In the genomic region with DNA sequence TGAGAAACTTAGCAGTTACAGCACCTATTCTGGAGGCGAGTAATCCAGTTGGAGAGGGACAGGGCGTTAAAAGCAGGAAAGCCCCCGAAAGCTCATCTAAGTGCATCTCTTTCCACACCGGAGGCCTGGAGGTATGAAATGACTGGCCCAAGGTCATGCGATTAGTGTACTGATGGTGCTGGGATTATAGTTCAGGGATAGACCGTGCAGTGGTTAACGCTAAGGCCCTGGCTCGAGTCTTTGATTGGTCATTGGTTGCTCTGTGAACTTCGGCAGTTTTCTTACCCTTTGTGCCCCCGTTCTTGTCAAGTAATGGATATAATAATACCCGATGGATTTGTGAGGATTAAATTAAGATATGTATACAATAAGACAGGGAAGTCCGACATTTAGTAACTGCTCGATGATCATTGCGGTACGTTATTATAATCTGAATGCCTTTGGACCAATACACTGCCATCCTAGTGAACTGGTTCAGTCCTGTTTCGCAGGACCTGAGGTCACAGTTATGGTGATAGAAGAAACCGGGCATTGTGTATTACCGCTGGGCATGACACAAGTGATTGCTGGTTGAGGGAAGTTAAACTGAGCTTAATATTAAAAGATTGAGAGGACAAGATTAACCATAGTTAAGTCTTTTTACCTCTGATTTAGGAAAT, we compare ENCODE assay signal across 8 cellular contexts. TPM values are rescaled to one million over a fixed set of nuclear protein-coding genes. Genes with fewer than 3 reads are reported as not detected.
DNase-seq lines count a peak whose midpoint lies in the region; ATAC-seq and TF ChIP-seq lines count a peak whose summit lies in the region.

No MANE protein-coding gene starts in this region.

- H3K9me3 ChIP-seq in HUES6 (ENCODE audit: control insufficient read depth, insufficient read depth, low read depth, low read length): no peaks in the 10 kb centered on the region

- H3K36me3 Mint-ChIP-seq in WTC11: peaks cover 33% of the 10 kb centered on the region
- H3K36me3 Mint-ChIP-seq in nephron (ENCODE audit: low read depth): peaks cover 32% of the 10 kb centered on the region

- CTCF ChIA-PET in WTC11 (lab: Charles Lee): interaction anchor here (0.5 to 0.8 kb wide), 2 partner anchors 32 to 43 kb away, joined by 4 to 5 read pairs; no protein-coding TSS in a partner anchor

- peaks cover 38% of the 10 kb centered on the region for H3K4me1 Mint-ChIP-seq in WTC11
- peaks cover 44% of the 10 kb centered on the region for H3K4me1 Mint-ChIP-seq in nephron

- peak overlapping the region; percentile 94 for H3K9ac ChIP-seq in HUES6 (ENCODE audit: low read length)

- DNase-seq in NCI-H1417 (lab: John Stamatoyannopoulos, UW): peak in 2 of 3 experiments; percentile 31 to 41
- DNase-seq in NCI-H1417 treated with DMSO at 0.1 percent for 48 hours (lab: John Stamatoyannopoulos, UW): no peak
- DNase-seq in WTC11 (ENCODE audit: low spot score): no peak
- no peak for DNase-seq in epithelial cell of proximal tubule (ENCODE audit: low read depth)
- no peak for DNase-seq in NCI-H1694 treated with DMSO at 0.1 percent for 48 hours (lab: John Stamatoyannopoulos, UW)
- DNase-seq in 8988T: no peak

- H3K9me3 Mint-ChIP-seq in WTC11 (no peaks in the 10 kb centered on the region), nephron (no peaks in the 10 kb centered on the region)

- H3K4me3 Mint-ChIP-seq in WTC11 (peak overlapping the region; percentile 97), nephron (peak overlapping the region; percentile 100)

- H3K27ac Mint-ChIP-seq in WTC11: peak overlapping the region; percentile 72
- peak overlapping the region; percentile 98 to 99 (median 99) for H3K27ac Mint-ChIP-seq in nephron

- H3K36me3 ChIP-seq in HUES6 (ENCODE audit: control insufficient read depth, insufficient read depth, low read length): peaks cover 34% of the 10 kb centered on the region

- H3K4me3 ChIP-seq in HUES6 (ENCODE audit: low read depth, low read length): peak overlapping the region; percentile 94
- peak overlapping the region; percentile 81 for H3K4me3 ChIP-seq in epithelial cell of proximal tubule (ENCODE audit: low read depth, low read length)

- H3K27me3 Mint-ChIP-seq in WTC11 (ENCODE audit: low read depth) (no peaks in the 10 kb centered on the region), nephron (ENCODE audit: low read depth) (no peaks in the 10 kb centered on the region)

- ATAC-seq in WTC11: no peak

- no peaks in the 10 kb centered on the region for H3K27me3 ChIP-seq in HUES6 (ENCODE audit: control insufficient read depth, insufficient read depth, low read length)

- POLR2A ChIA-PET in WTC11 (lab: Charles Lee): no interaction called here

- TF ChIP-seq CTCF in WTC11 (IDR thresholded peaks at IDR 0.05): no peak
- no peak for TF ChIP-seq CTCF in epithelial cell of proximal tubule (conservative IDR thresholded peaks at IDR 0.05; ENCODE audit: low read depth, low read length)
- no peak for TF ChIP-seq CTCF in nephron (IDR thresholded peaks at IDR 0.05; ENCODE audit: unreplicated experiment in 3 of 3)

- H3K4me1 ChIP-seq in HUES6 (ENCODE audit: control insufficient read depth, insufficient read depth, low read length): 0 out of 2 replicates have a peak, but pooled peaks cover 6% of the 10 kb centered on the region

- H3K27ac ChIP-seq in HUES6 (ENCODE audit: low read depth, low read length): peak overlapping the region; percentile 99; the same call in 1 of the 2 replicates

TF ChIP-seq in WTC11, 78 proteins besides CTCF, POLR2A, EP300 and RAD21:
- TF ChIP-seq, protein P1, sequence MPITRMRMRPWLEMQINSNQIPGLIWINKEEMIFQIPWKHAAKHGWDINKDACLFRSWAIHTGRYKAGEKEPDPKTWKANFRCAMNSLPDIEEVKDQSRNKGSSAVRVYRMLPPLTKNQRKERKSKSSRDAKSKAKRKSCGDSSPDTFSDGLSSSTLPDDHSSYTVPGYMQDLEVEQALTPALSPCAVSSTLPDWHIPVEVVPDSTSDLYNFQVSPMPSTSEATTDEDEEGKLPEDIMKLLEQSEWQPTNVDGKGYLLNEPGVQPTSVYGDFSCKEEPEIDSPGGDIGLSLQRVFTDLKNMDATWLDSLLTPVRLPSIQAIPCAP (CRISPR knock-in tag; IDR thresholded peaks at IDR 0.05): no peak
- no peak for TF ChIP-seq FOXK1 (CRISPR knock-in tag; IDR thresholded peaks at IDR 0.05)
- TF ChIP-seq KAT7 (CRISPR knock-in tag; IDR thresholded peaks at IDR 0.05; ENCODE audit: borderline replicate concordance): 0 out of 2 replicates have a peak, but pooled peaks have one; percentile 10
- TF ChIP-seq GTF2I (CRISPR knock-in tag; conservative IDR thresholded peaks at IDR 0.05): no peak
- TF ChIP-seq, protein P2, sequence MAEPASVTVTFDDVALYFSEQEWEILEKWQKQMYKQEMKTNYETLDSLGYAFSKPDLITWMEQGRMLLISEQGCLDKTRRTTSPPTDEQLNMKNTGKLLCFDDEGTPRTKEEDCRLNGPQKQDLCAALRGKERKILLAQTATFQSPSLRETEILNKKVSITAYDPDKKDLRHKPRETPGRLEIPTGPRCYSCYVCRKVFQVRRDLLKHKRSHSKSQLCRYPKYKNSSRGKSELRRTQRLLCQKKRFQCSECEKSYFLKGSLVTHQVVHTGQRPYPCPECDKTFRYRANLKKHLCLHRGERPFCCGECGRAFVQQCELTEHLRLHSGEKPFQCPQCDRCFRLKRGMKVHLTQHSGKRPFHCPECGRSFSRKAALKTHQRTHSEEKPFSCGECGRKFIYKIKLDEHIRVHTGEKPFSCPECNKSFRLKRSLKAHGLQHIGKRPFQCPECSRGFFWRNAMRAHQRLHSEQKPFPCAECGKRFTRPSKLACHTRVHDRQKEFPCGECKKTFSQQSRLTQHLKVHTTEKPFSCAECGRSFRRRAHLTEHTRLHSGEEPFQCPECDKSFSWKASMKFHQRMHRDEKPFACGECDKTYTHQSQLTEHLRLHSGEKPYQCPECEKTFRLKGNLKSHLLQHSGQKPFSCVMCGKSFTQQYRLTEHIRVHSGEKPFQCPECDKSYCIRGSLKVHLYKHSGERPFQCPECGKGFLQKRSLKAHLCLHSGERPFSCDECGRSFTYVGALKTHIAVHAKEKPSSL (CRISPR knock-in tag; conservative IDR thresholded peaks at IDR 0.05): no peak
- no peak for TF ChIP-seq SOX15 (CRISPR knock-in tag; IDR thresholded peaks at IDR 0.05)

RNA-seq across cellular contexts. Expression of gene CANX, which starts 1.0 kb away (rescaled TPM):
- 493 to 611 TPM (median 500 TPM) in 3 replicates for total RNA-seq in WTC11 (2021)
- 390 and 467 TPM in 2 replicates for total RNA-seq in epithelial cell of proximal tubule

RNA-seq across cellular contexts. Expression of gene CBY3, which starts 18.9 kb away (rescaled TPM):
- 0.25 to 0.37 TPM (median 0.25 TPM) in 3 replicates for total RNA-seq in WTC11 (2021)
- not detected in 2 replicates for total RNA-seq in epithelial cell of proximal tubule

RNA-seq across cellular contexts. Expression of gene MAML1, which starts 32.9 kb away (rescaled TPM):
- total RNA-seq in WTC11 (2021) (40.5 to 42.2 TPM (median 42.2 TPM) in 3 replicates), epithelial cell of proximal tubule (11.8 and 24.3 TPM in 2 replicates)

Comparison
In these comparisons a context has a peak if more than half of its experiments do, and no peak if none do; other contexts are left out.
1. DNase-seq: peak in NCI-H1417 (2 of 3); none in NCI-H1417 treated with DMSO at 0.1 percent for 48 hours (single experiment), WTC11 (single experiment), epithelial cell of proximal tubule (single experiment), NCI-H1694 treated with DMSO at 0.1 percent for 48 hours (single experiment) and 8988T (single experiment).